Comparison of ENCODE assay signal across 1 cellular context in the genomic region with DNA sequence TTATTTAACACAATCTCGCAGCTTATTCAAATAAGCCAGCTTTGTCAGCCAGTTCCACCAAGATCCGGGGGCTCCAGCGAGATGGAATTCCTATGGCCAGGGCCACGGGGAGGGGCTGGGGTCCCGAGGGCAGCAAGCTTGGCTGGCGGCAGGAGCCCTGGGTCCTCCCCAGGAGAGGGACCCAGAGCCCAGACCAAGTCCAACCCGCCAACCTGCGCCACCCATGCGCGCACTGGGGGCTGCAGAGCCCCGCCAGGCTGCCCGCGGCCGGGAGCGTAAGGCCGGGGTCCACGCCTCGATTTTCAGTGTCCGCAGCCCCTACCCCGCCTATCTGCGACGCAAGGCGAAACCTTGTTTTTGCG.
TF ChIP-seq lines count a peak whose summit lies in the region.

No MANE protein-coding gene starts in this region.

TF ChIP-seq in WTC11, 78 proteins besides CTCF, POLR2A, EP300 and RAD21 (continued from another document):
- TF ChIP-seq MYBL2 (CRISPR knock-in tag; IDR thresholded peaks at IDR 0.05) (no peak), TP53 (CRISPR knock-in tag; IDR thresholded peaks at IDR 0.05) (no peak), FOXP4 (CRISPR knock-in tag; IDR thresholded peaks at IDR 0.05) (no peak)
- TF ChIP-seq, protein P1, sequence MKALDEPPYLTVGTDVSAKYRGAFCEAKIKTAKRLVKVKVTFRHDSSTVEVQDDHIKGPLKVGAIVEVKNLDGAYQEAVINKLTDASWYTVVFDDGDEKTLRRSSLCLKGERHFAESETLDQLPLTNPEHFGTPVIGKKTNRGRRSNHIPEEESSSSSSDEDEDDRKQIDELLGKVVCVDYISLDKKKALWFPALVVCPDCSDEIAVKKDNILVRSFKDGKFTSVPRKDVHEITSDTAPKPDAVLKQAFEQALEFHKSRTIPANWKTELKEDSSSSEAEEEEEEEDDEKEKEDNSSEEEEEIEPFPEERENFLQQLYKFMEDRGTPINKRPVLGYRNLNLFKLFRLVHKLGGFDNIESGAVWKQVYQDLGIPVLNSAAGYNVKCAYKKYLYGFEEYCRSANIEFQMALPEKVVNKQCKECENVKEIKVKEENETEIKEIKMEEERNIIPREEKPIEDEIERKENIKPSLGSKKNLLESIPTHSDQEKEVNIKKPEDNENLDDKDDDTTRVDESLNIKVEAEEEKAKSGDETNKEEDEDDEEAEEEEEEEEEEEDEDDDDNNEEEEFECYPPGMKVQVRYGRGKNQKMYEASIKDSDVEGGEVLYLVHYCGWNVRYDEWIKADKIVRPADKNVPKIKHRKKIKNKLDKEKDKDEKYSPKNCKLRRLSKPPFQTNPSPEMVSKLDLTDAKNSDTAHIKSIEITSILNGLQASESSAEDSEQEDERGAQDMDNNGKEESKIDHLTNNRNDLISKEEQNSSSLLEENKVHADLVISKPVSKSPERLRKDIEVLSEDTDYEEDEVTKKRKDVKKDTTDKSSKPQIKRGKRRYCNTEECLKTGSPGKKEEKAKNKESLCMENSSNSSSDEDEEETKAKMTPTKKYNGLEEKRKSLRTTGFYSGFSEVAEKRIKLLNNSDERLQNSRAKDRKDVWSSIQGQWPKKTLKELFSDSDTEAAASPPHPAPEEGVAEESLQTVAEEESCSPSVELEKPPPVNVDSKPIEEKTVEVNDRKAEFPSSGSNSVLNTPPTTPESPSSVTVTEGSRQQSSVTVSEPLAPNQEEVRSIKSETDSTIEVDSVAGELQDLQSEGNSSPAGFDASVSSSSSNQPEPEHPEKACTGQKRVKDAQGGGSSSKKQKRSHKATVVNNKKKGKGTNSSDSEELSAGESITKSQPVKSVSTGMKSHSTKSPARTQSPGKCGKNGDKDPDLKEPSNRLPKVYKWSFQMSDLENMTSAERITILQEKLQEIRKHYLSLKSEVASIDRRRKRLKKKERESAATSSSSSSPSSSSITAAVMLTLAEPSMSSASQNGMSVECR (CRISPR knock-in tag; IDR thresholded peaks at IDR 0.05; ENCODE audit: borderline replicate concordance): no peak
